In genomic region chr11:20156280-20156875, GRCh38 we compare ENCODE assay signal across 10 cellular contexts. TPM values are rescaled to one million over a fixed set of nuclear protein-coding genes. Genes with fewer than 3 reads are reported as not detected.
DNase-seq lines count a peak whose midpoint lies in the region; ATAC-seq lines count a peak whose summit lies in the region.
"Had no signal": no experiment of that assay in that cellular context is flagged by ENCODE, and none has a peak within 500 bp of the region (broad histone marks: within the 10 kb centered on the region; RNA-seq: fewer than 3 reads in every experiment).

No MANE protein-coding gene starts in this region.

- no peak overlapping the region for H3K9ac ChIP-seq in iPS-15b (ENCODE audit: low read depth, low read length)

- ATAC-seq in activated CD8-positive, alpha-beta memory T cell treated with anti-CD3 and anti-CD28 coated beads, Interleukin-2, amount 10 ng/mL, durations not matched to agents 7 days and 5 days: peak; percentile 27
- no peak for ATAC-seq in HG03460 (IDR thresholded peaks at IDR 0.05; ENCODE audit: unreplicated experiment)
- ATAC-seq in HG02852 (IDR thresholded peaks at IDR 0.05; ENCODE audit: unreplicated experiment): no peak

- H3K9me3 Mint-ChIP-seq in IgD-negative memory B cell: peaks cover 5 to 14% (median 12%) of the 10 kb centered on the region in 3 donors
- H3K9me3 Mint-ChIP-seq in activated CD8-positive, alpha-beta memory T cell treated with anti-CD3 and anti-CD28 coated beads, Interleukin-2, amount 10 ng/mL, durations not matched to agents 7 days and 5 days (ENCODE audit: low read depth): no peaks in the 10 kb centered on the region

- H3K27ac Mint-ChIP-seq in IgD-negative memory B cell: peak overlapping the region in 1 of 3 donors; percentile 32
- no peak overlapping the region for H3K27ac Mint-ChIP-seq in activated CD8-positive, alpha-beta memory T cell treated with anti-CD3 and anti-CD28 coated beads, Interleukin-2, amount 10 ng/mL, durations not matched to agents 7 days and 5 days

- peaks cover 26% of the 10 kb centered on the region for H3K4me1 ChIP-seq in iPS-15b (ENCODE audit: control insufficient read depth, insufficient read depth, low read length)

- H3K36me3 ChIP-seq in iPS-15b (ENCODE audit: control insufficient read depth, insufficient read depth, low read length): no peaks in the 10 kb centered on the region

- peaks cover 51% of the 10 kb centered on the region for H3K27me3 Mint-ChIP-seq in IgD-negative memory B cell
- H3K27me3 Mint-ChIP-seq in activated CD8-positive, alpha-beta memory T cell treated with anti-CD3 and anti-CD28 coated beads, Interleukin-2, amount 10 ng/mL, durations not matched to agents 7 days and 5 days: peaks cover 74% of the 10 kb centered on the region

- peaks cover 4 to 7% (median 5%) of the 10 kb centered on the region in 3 donors for H3K4me1 Mint-ChIP-seq in IgD-negative memory B cell
- peaks cover 7% of the 10 kb centered on the region for H3K4me1 Mint-ChIP-seq in activated CD8-positive, alpha-beta memory T cell treated with anti-CD3 and anti-CD28 coated beads, Interleukin-2, amount 10 ng/mL, durations not matched to agents 7 days and 5 days

- H3K4me3 ChIP-seq in iPS-15b (ENCODE audit: low read depth, low read length): peak overlapping the region; percentile 70

- no peaks in the 10 kb centered on the region for H3K9me3 ChIP-seq in iPS-15b (ENCODE audit: control insufficient read depth, insufficient read depth, low read length)

- peaks cover 76% of the 10 kb centered on the region for H3K27me3 ChIP-seq in iPS-15b (ENCODE audit: control insufficient read depth, insufficient read depth, low read length)

- H3K36me3 Mint-ChIP-seq in IgD-negative memory B cell: peaks cover 2% of the 10 kb centered on the region
- H3K36me3 Mint-ChIP-seq in activated CD8-positive, alpha-beta memory T cell treated with anti-CD3 and anti-CD28 coated beads, Interleukin-2, amount 10 ng/mL, durations not matched to agents 7 days and 5 days: peaks cover 9% of the 10 kb centered on the region

- peak overlapping the region in 3 of 4 donors; percentile 65 to 72 (median 67) for H3K4me3 Mint-ChIP-seq in IgD-negative memory B cell
- peak overlapping the region; percentile 35 for H3K4me3 Mint-ChIP-seq in activated CD8-positive, alpha-beta memory T cell treated with anti-CD3 and anti-CD28 coated beads, Interleukin-2, amount 10 ng/mL, durations not matched to agents 7 days and 5 days

- CTCF ChIA-PET in activated CD8-positive, alpha-beta memory T cell treated with anti-CD3 and anti-CD28 coated beads, Interleukin-2, amount 10 ng/mL, durations not matched to agents 7 days and 5 days (lab: Charles Lee): interaction anchor here (0.9 kb wide), 1 partner anchor 28 kb away, joined by 3 read pairs; no protein-coding TSS in a partner anchor

- DNase-seq in activated CD8-positive, alpha-beta memory T cell treated with anti-CD3 and anti-CD28 coated beads, Interleukin-2, amount 10 ng/mL, durations not matched to agents 7 days and 5 days: peak; percentile 57
- DNase-seq in stimulated activated CD8-positive, alpha-beta memory T cell treated with anti-CD3 and anti-CD28 coated beads, Interleukin-4, amount 100 ng/mL, for 48 hours: peak; percentile 53
- DNase-seq in SHP77 (lab: John Stamatoyannopoulos, UW) (no peak), GDM1 (lab: John Stamatoyannopoulos, UW) (no peak)

RNA-seq across cellular contexts. Expression of gene DBX1, which starts 3.9 kb away (rescaled TPM):
- polyA plus RNA-seq in IgD-negative memory B cell: not detected
- not detected for total RNA-seq in activated CD8-positive, alpha-beta memory T cell treated with anti-CD3 and anti-CD28 coated beads, Interleukin-2, amount 10 ng/mL, durations not matched to agents 7 days and 5 days
- total RNA-seq: activated CD8-positive, alpha-beta memory T cell treated with anti-CD3 and anti-CD28 coated beads for 36 hours; renal cortical epithelial cell had no signal

Comparison
In these comparisons a context has a peak if more than half of its experiments do, and no peak if none do; other contexts are left out.
1. DNase-seq: peak in activated CD8-positive, alpha-beta memory T cell treated with anti-CD3 and anti-CD28 coated beads, Interleukin-2, amount 10 ng/mL, durations not matched to agents 7 days and 5 days (single experiment) and stimulated activated CD8-positive, alpha-beta memory T cell treated with anti-CD3 and anti-CD28 coated beads, Interleukin-4, amount 100 ng/mL, for 48 hours (single experiment); none in SHP77 (0 of 2) and GDM1 (single experiment).